ENCODE assay signal across 23 cellular contexts in the genomic region with DNA sequence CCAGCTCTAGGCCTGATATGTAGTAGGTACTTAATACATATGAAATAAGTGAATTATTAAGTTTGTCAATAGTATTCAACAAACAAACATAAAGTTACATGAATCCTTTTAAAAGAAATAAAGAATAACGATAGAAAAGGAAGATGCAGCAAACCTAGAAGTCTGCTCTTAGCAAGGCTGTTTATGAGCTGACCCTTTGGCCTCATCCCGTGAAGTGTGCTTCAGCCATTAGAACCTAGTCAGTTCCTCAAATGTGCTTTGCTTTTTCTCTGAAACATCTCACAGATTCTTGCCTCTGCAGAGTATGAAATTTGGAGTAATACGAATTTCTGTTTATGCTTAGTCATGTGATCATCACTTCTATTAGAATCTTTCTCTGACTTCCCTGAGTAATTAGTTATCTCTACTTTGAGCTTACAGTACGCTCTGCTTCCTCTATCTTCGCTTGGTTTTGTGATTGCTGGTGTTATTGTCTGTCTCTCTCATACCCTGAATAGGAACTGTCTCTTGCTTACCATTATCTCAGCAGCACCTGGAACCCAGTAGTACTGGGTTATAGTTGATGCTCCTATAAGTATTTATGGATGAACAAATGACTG. TPM values are rescaled to one million over a fixed set of nuclear protein-coding genes. Genes with fewer than 3 reads are reported as not detected.
A peak's percentile ranks its signal among the peaks of the same experiment; 100 is the strongest.
DNase-seq lines count a peak whose midpoint lies in the region; ATAC-seq, FAIRE-seq and TF ChIP-seq lines count a peak whose summit lies in the region.
"Had no signal": no experiment of that assay in that cellular context is flagged by ENCODE, and none has a peak within 500 bp of the region (broad histone marks: within the 10 kb centered on the region; RNA-seq: fewer than 3 reads in every experiment).

No MANE protein-coding gene starts in this region.

- no peak for TF ChIP-seq CTCF in A549 (IDR thresholded peaks at IDR 0.05)

- FAIRE-seq in A549 (lab: Jason Lieb, UNC) = no peak
- FAIRE-seq: D721Med, GM18507, HTR-8/SVneo had no signal

- no peak overlapping the region for H3K4me2 ChIP-seq in A549
- H3K4me2 ChIP-seq: BLaER1 had no signal

- POLR2A ChIA-PET in A549 (lab: Yijun Ruan, JAX) = no interaction called here

- intact Hi-C loops in head of caudate nucleus (cut with DNase I) = no loop called here

- WGBS in A549 (ENCODE audit: missing lambda C conversion rate) = 88% methylated on average over 5 of the region's 5 CpGs

- CTCF ChIA-PET in A549 (lab: Yijun Ruan, JAX) = interaction anchor here (0.8 kb wide), 1 partner anchor 50 kb away, joined by 4 read pairs; no protein-coding TSS in a partner anchor

- H3K27me3 ChIP-seq in skeletal muscle tissue (ENCODE audit: control insufficient read depth in 3 of 3, insufficient read depth in 3 of 3, low read length in 3 of 3) = no peaks in the 10 kb centered on the region
- H3K27me3 ChIP-seq: BLaER1, MG63, Peyer's patch had no signal

- H3K27ac ChIP-seq in A549 (no peak overlapping the region), skeletal muscle tissue (ENCODE audit: low read depth, low read length) (peak overlapping the region; percentile 14)
- H3K27ac ChIP-seq: 22Rv1, BLaER1, GM23248, Peyer's patch had no signal

- peaks cover 29% of the 10 kb centered on the region for H3K4me1 ChIP-seq in A549
- peaks cover 44 to 47% (median 46%) of the 10 kb centered on the region in 3 donors for H3K4me1 ChIP-seq in skeletal muscle tissue (ENCODE audit: control insufficient read depth in 3 of 3, insufficient read depth in 3 of 3, low read length in 3 of 3)
- H3K4me1 ChIP-seq: BLaER1 had no signal

- no peak for TF ChIP-seq RAD21 in A549 (conservative IDR thresholded peaks at IDR 0.05 in 1 of 2, IDR thresholded peaks at IDR 0.05 in 1 of 2)

- no peak overlapping the region for H3K9ac ChIP-seq in skeletal muscle tissue (ENCODE audit: low read depth in 1 of 3, low read length in 3 of 3)
- H3K9ac ChIP-seq: BLaER1, GM23248 had no signal

- DNase-seq in A549 (ENCODE audit: low read depth in 1 of 2, low spot score in 1 of 2) = no peak
- peak; percentile 73 for DNase-seq in OCI-M1 (lab: John Stamatoyannopoulos, UW)
- peak; percentile 55 to 62 for DNase-seq in erythroblast (lab: John Stamatoyannopoulos, UW)
- DNase-seq in head of caudate nucleus = no peak
- no peak for DNase-seq in A172 (ENCODE audit: low spot score)
- DNase-seq: CD4-positive, alpha-beta T cell; GM23248; H7; KBM-7; MG63; NCI-H1417; NCI-H1694; NCI-H2029 treated with DMSO at 0.1 percent for 48 hours; NCI-H526 treated with DMSO at 0.1 percent for 48 hours; Peyer's patch; SHP77 treated with DMSO at 0.1 percent for 48 hours had no signal

- H3K4me3 ChIP-seq in A549 (no peak overlapping the region), skeletal muscle tissue (ENCODE audit: low read length in 3 of 3) (no peak overlapping the region)
- H3K4me3 ChIP-seq: BLaER1, GM23248, MG63, Peyer's patch had no signal

- TF ChIP-seq POLR2A in A549 (IDR thresholded peaks at IDR 0.05; ENCODE audit: low read length) (no peak), erythroblast (IDR thresholded peaks at IDR 0.05; ENCODE audit: low read length) (no peak)

- ATAC-seq in A549 = no peak
- no peak for ATAC-seq in GM21515 (IDR thresholded peaks at IDR 0.05; ENCODE audit: unreplicated experiment)

- H3K36me3 ChIP-seq in skeletal muscle tissue (ENCODE audit: control insufficient read depth in 3 of 3, insufficient read depth in 3 of 3, low read length in 3 of 3) = no peaks in the 10 kb centered on the region
- H3K36me3 ChIP-seq: BLaER1, MG63, Peyer's patch had no signal

- no peak for TF ChIP-seq EP300 in A549 (IDR thresholded peaks at IDR 0.05)

- H3K9me3 ChIP-seq in A549 (0 out of 3 replicates have a peak, but pooled peaks cover 6% of the 10 kb centered on the region), skeletal muscle tissue (ENCODE audit: control insufficient read depth in 3 of 3, low read length in 3 of 3) (no peaks in the 10 kb centered on the region)
- H3K9me3 ChIP-seq: BLaER1, MG63, Peyer's patch had no signal

TF ChIP-seq in A549, 52 proteins besides CTCF, POLR2A, EP300 and RAD21:
- TF ChIP-seq CBX2 (IDR thresholded peaks at IDR 0.05; ENCODE audit: borderline replicate concordance, low read depth) (no peak), MAFK (IDR thresholded peaks at IDR 0.05; ENCODE audit: partially characterized antibody) (peak; percentile 17), HEYL (CRISPR knock-in tag; IDR thresholded peaks at IDR 0.05) (0 out of 2 replicates have a peak, but pooled peaks have one; percentile 31)

RNA-seq across cellular contexts. Expression of a gene that starts 11.3 kb away (rescaled TPM):
- polyA plus RNA-seq in A549 (2011; rRNA removed) = 76.8 and 82.8 TPM in 2 replicates
- polyA plus RNA-seq in A549 (2012; cell fraction: cytosol; rRNA removed) = 74.8 and 91.0 TPM in 2 replicates
- 35.1 and 41.8 TPM in 2 replicates for polyA plus RNA-seq in A549 (2012; cell fraction: nucleus; rRNA removed)
- polyA plus RNA-seq in A549 (2017; fragmentation: RNase III; extraction: RNeasy Plus Mini Kit Qiagen cat#74134 plus additional on column Dnase treatment) = 83.6 to 103 TPM (median 89.9 TPM) in 3 replicates
- 55.3 and 81.1 TPM in 2 replicates for polyA minus RNA-seq in A549 (2011; rRNA and poly(A)+ RNA removed)
- 3.1 TPM for total RNA-seq in skeletal muscle tissue
- total RNA-seq in A172 (2014; rRNA removed; shearing (Covaris generic)) = 48.4 and 54.9 TPM in 2 replicates

Comparison
In these comparisons a context has a peak if more than half of its experiments do, and no peak if none do; other contexts are left out.
1. DNase-seq: peak in OCI-M1 (single experiment) and erythroblast (2 of 2); none in A549 (0 of 2), head of caudate nucleus (0 of 42) and A172 (single experiment).
2. RNA of a gene that starts 11.3 kb away (total RNA-seq): 48.4 to 54.9 TPM in A172; 3.1 TPM in skeletal muscle tissue (single experiment); every median in the first group is over 10 times any median in the second.